15 cellular contexts compared by ENCODE assay signal in genomic region chr22:33247758-33248157, GRCh38.
A peak's percentile ranks its signal among the peaks of the same experiment; 100 is the strongest.
DNase-seq lines count a peak whose midpoint lies in the region; ATAC-seq, FAIRE-seq and TF ChIP-seq lines count a peak whose summit lies in the region.
"Had no signal": no experiment of that assay in that cellular context is flagged by ENCODE, and none has a peak within 500 bp of the region (broad histone marks: within the 10 kb centered on the region; RNA-seq: fewer than 3 reads in every experiment).

No MANE protein-coding gene starts in this region.

- no peaks in the 10 kb centered on the region for H3K36me3 Mint-ChIP-seq in glutamatergic neuron (ENCODE audit: unreplicated experiment)
- H3K36me3 Mint-ChIP-seq: activated CD4-positive, alpha-beta memory T cell treated with anti-CD3 and anti-CD28 coated beads for 36 hours; CD8-positive, alpha-beta memory T cell had no signal

- DNase-seq in GM18507 (ENCODE audit: extremely low spot score, insufficient read length, low read depth) (no peak), fibroblast of pulmonary artery (ENCODE audit: low read depth) (peak; percentile 70), ureter (ENCODE audit: low spot score) (no peak), glutamatergic neuron (no peak), NCI-H2029 treated with DMSO at 0.1 percent for 48 hours (lab: John Stamatoyannopoulos, UW) (no peak), globus pallidus (ENCODE audit: low spot score) (no peak)
- DNase-seq: activated CD4-positive, alpha-beta memory T cell treated with anti-CD3 and anti-CD28 coated beads for 36 hours; activated gamma-delta T cell; CD8-positive, alpha-beta memory T cell; esophagus squamous epithelium; Karpas-422 had no signal

- no peak overlapping the region for H3K4me3 ChIP-seq in fibroblast of pulmonary artery (replicated peaks; ENCODE audit: low read depth, low read length)
- H3K4me3 ChIP-seq: esophagus squamous epithelium, right atrium auricular region, suprapubic skin had no signal

- H3K9me3 Mint-ChIP-seq in glutamatergic neuron (ENCODE audit: unreplicated experiment), result no peaks in the 10 kb centered on the region

- no peak overlapping the region for H3K27ac Mint-ChIP-seq in glutamatergic neuron (ENCODE audit: unreplicated experiment)
- H3K27ac Mint-ChIP-seq: activated CD4-positive, alpha-beta memory T cell treated with anti-CD3 and anti-CD28 coated beads for 36 hours; CD8-positive, alpha-beta memory T cell had no signal

- peak; percentile 74 for FAIRE-seq in GM18507 (lab: Jason Lieb, UNC)

- no peak overlapping the region for H3K4me3 Mint-ChIP-seq in glutamatergic neuron (ENCODE audit: unreplicated experiment)
- H3K4me3 Mint-ChIP-seq: activated CD4-positive, alpha-beta memory T cell treated with anti-CD3 and anti-CD28 coated beads for 36 hours; CD8-positive, alpha-beta memory T cell had no signal

- no peaks in the 10 kb centered on the region for H3K4me1 Mint-ChIP-seq in glutamatergic neuron (ENCODE audit: low read depth, unreplicated experiment)
- H3K4me1 Mint-ChIP-seq: CD8-positive, alpha-beta memory T cell had no signal

- TF ChIP-seq CTCF in fibroblast of pulmonary artery (IDR thresholded peaks at IDR 0.05; ENCODE audit: low read length, missing control alignments) (no peak), glutamatergic neuron (IDR thresholded peaks at IDR 0.05; ENCODE audit: partially characterized antibody, unreplicated experiment) (no peak)

- ATAC-seq in GM21447 (IDR thresholded peaks at IDR 0.05; ENCODE audit: unreplicated experiment) (peak; percentile 76), HG03432 (IDR thresholded peaks at IDR 0.05; ENCODE audit: unreplicated experiment) (peak; percentile 70)

- no peaks in the 10 kb centered on the region for H3K27me3 Mint-ChIP-seq in glutamatergic neuron (ENCODE audit: unreplicated experiment)
- H3K27me3 Mint-ChIP-seq: activated CD4-positive, alpha-beta memory T cell treated with anti-CD3 and anti-CD28 coated beads for 36 hours had no signal
